In genomic region chr2:10501980-10502802, GRCh38 we compare ENCODE assay signal across 28 cellular contexts. TPM values are rescaled to one million over a fixed set of nuclear protein-coding genes. Genes with fewer than 3 reads are reported as not detected.
A peak's percentile ranks its signal among the peaks of the same experiment; 100 is the strongest.
DNase-seq lines count a peak whose midpoint lies in the region; FAIRE-seq and TF ChIP-seq lines count a peak whose summit lies in the region.
"Had no signal": no experiment of that assay in that cellular context is flagged by ENCODE, and none has a peak within 500 bp of the region (broad histone marks: within the 10 kb centered on the region; RNA-seq: fewer than 3 reads in every experiment).

No MANE protein-coding gene starts in this region.

- peaks cover 6% of the 10 kb centered on the region for H3F3A ChIP-seq in PC-9 (ENCODE audit: insufficient read depth, low read depth)

- no peak overlapping the region for H2AFZ ChIP-seq in H9 (ENCODE audit: low read length)
- no peak overlapping the region for H2AFZ ChIP-seq in PC-9

- no peak overlapping the region for H3K14ac ChIP-seq in H9 (ENCODE audit: insufficient read depth, low read length)

- H4K5ac ChIP-seq in H9 (ENCODE audit: insufficient read length, low read depth, low read length) = no peak overlapping the region

- H3K4me2 ChIP-seq in H9 (ENCODE audit: insufficient read depth, insufficient read length, low read length) (no peak overlapping the region), PC-9 (no peak overlapping the region)

- H3K9me3 ChIP-seq in H9 (ENCODE audit: control insufficient read depth, low read depth, low read length) (no peaks in the 10 kb centered on the region), kidney (ENCODE audit: control insufficient read depth in 1 of 2, low read length in 2 of 2) (no peaks in the 10 kb centered on the region), PC-9 (ENCODE audit: insufficient read depth, low read depth) (no peaks in the 10 kb centered on the region)
- H3K9me3 ChIP-seq: upper lobe of left lung had no signal

- no CpG with 5 or more reads among the region's 20 CpGs for WGBS in H9 (ENCODE audit: extremely low coverage, insufficient read length, low lambda C conversion rate)

- peak overlapping the region; percentile 25 for H3K27ac Mint-ChIP-seq in activated CD4-positive, alpha-beta T cell treated with anti-CD3 and anti-CD28 coated beads, Interleukin-2, amount 10 ng/mL, durations not matched to agents 7 days and 5 days
- H3K27ac Mint-ChIP-seq in H9 (peak overlapping the region in 2 of 3 experiments; percentile 13 to 90; a peak in 3 of 7 replicates), progenitor cell of endocrine pancreas (peak overlapping the region; percentile 73)
- H3K27ac Mint-ChIP-seq: activated naive CD4-positive, alpha-beta T cell treated with anti-CD3 and anti-CD28 coated beads for 36 hours; activated T-cell treated with anti-CD3 and anti-CD28 coated beads, Interleukin-2, amount 50 U/mL, for 24 hours; CD8-positive, alpha-beta T cell; dendritic cell treated with granulocyte-macrophage colony-stimulating factor and Interleukin-4, amounts not matched to agents 40 ng/mL and 50 ng/mL, for 4 days; HFFc6; WTC11 had no signal

- no peak overlapping the region for H4K8ac ChIP-seq in H9 (replicated peaks; ENCODE audit: insufficient read length, low read depth, low read length)

- H3K27me3 Mint-ChIP-seq in activated CD4-positive, alpha-beta T cell treated with anti-CD3 and anti-CD28 coated beads, Interleukin-2, amount 10 ng/mL, durations not matched to agents 7 days and 5 days = peaks cover 5% of the 10 kb centered on the region
- H3K27me3 Mint-ChIP-seq in H9 (ENCODE audit: low read depth) (peaks cover 3% of the 10 kb centered on the region; the same call in 1 of the 2 replicates), progenitor cell of endocrine pancreas (peaks cover 20% of the 10 kb centered on the region)

- no peak overlapping the region for H3K18ac ChIP-seq in H9 (ENCODE audit: insufficient read length, low read depth, low read length)

- intact Hi-C loops in kidney (cut with DNase I) (no loop called here), PC-9 (cut with micrococcal nuclease; ENCODE audit: unreplicated experiment) (no loop called here)

- H2BK12ac ChIP-seq in H9 (ENCODE audit: insufficient read length, low read depth, low read length) = no peak overlapping the region

- no peak overlapping the region for H2BK120ac ChIP-seq in H9 (ENCODE audit: low read depth, low read length, poor library complexity, severe bottlenecking)

- no peak for TF ChIP-seq CTCF in H9 (conservative IDR thresholded peaks at IDR 0.05)
- TF ChIP-seq CTCF in kidney (IDR thresholded peaks at IDR 0.05; ENCODE audit: borderline replicate concordance, extremely low read depth, insufficient read depth) = no peak
- no peak for TF ChIP-seq CTCF in progenitor cell of endocrine pancreas (IDR thresholded peaks at IDR 0.05; ENCODE audit: unreplicated experiment)
- no peak for TF ChIP-seq CTCF in PC-9 (conservative IDR thresholded peaks at IDR 0.05)

- H4K20me1 ChIP-seq in H9 (ENCODE audit: control insufficient read depth, insufficient read depth, insufficient read length) (no peaks in the 10 kb centered on the region), PC-9 (ENCODE audit: insufficient read depth) (peaks cover 7% of the 10 kb centered on the region; the same call in 1 of the 2 replicates)

- POLR2A ChIA-PET in activated CD4-positive, alpha-beta T cell treated with anti-CD3 and anti-CD28 coated beads, Interleukin-2, amount 10 ng/mL, durations not matched to agents 7 days and 5 days (lab: Charles Lee) = no interaction called here
- POLR2A ChIA-PET in PC-9 (lab: Charles Lee; ENCODE audit: unreplicated experiment) = no interaction called here

- no peak overlapping the region for H3K9ac ChIP-seq in H9 (ENCODE audit: extremely low read depth, insufficient read length, low read length)
- H3K9ac ChIP-seq in kidney (ENCODE audit: low read length in 2 of 2) = no peak overlapping the region

- H2AK5ac ChIP-seq in H9 (ENCODE audit: insufficient read length, low read length) = no peak overlapping the region

- no peaks in the 10 kb centered on the region for H3K27me3 ChIP-seq in H9 (ENCODE audit: insufficient read depth, low read length)
- no peaks in the 10 kb centered on the region for H3K27me3 ChIP-seq in PC-9 (ENCODE audit: insufficient read depth, low read depth)
- H3K27me3 ChIP-seq: upper lobe of left lung had no signal

- BruUV-seq in PC-9 (replicated peaks; lab: Mats Ljungman, UMichigan) = no TSS peak

- no peaks in the 10 kb centered on the region for H3K79me2 ChIP-seq in H9 (ENCODE audit: insufficient read depth, low read length)
- H3K79me2 ChIP-seq in PC-9 (ENCODE audit: low read depth) = no peaks in the 10 kb centered on the region

- H3K23me2 ChIP-seq in H9 (ENCODE audit: insufficient read length, low read depth, low read length, poor library complexity, severe bottlenecking) = no peaks in the 10 kb centered on the region

- no peak for DNase-seq in activated CD4-positive, alpha-beta T cell treated with anti-CD3 and anti-CD28 coated beads, Interleukin-2, amount 10 ng/mL, durations not matched to agents 7 days and 5 days
- DNase-seq in activated CD4-positive, alpha-beta T cell treated with anti-CD3 and anti-CD28 coated beads for 48 hours = no peak
- DNase-seq in H9 = no peak
- peak; percentile 43 for DNase-seq in kidney
- no peak for DNase-seq in progenitor cell of endocrine pancreas (ENCODE audit: low spot score, unreplicated experiment)
- no peak for DNase-seq in KG1 (lab: John Stamatoyannopoulos, UW)
- DNase-seq in PC-9 = no peak
- DNase-seq in DMS 273 (lab: John Stamatoyannopoulos, UW; ENCODE audit: unreplicated experiment) = no peak
- DNase-seq: activated CD4-positive, alpha-beta T cell treated with anti-CD3 and anti-CD28 coated beads, Interleukin-2, amount 50 U/mL, for 4 hours; activated naive CD4-positive, alpha-beta T cell treated with anti-CD3 and anti-CD28 coated beads for 36 hours; anterior cingulate cortex; HFFc6; Karpas-422; kidney glomerular epithelial cell; mammary epithelial cell; MV-4-11; NCI-H510A treated with DMSO at 0.1 percent for 48 hours; occipital lobe; PC-3; retina; SIG-M5 had no signal

- H3K9me3 Mint-ChIP-seq in activated CD4-positive, alpha-beta T cell treated with anti-CD3 and anti-CD28 coated beads, Interleukin-2, amount 10 ng/mL, durations not matched to agents 7 days and 5 days = no peaks in the 10 kb centered on the region
- H3K9me3 Mint-ChIP-seq in H9 = no peaks in the 10 kb centered on the region
- H3K9me3 Mint-ChIP-seq in progenitor cell of endocrine pancreas (ENCODE audit: low read depth) = no peaks in the 10 kb centered on the region
- H3K9me3 Mint-ChIP-seq: activated naive CD4-positive, alpha-beta T cell treated with anti-CD3 and anti-CD28 coated beads for 36 hours; activated T-cell treated with anti-CD3 and anti-CD28 coated beads, Interleukin-2, amount 50 U/mL, for 24 hours; CD8-positive, alpha-beta T cell; dendritic cell treated with granulocyte-macrophage colony-stimulating factor and Interleukin-4, amounts not matched to agents 40 ng/mL and 50 ng/mL, for 4 days; HFFc6; WTC11 had no signal

- no peak overlapping the region for H3K23ac ChIP-seq in H9 (ENCODE audit: insufficient read length, low read depth, low read length)

- H3K27ac ChIP-seq in H9 (ENCODE audit: insufficient read length, low read depth, low read length) = no peak overlapping the region
- H3K27ac ChIP-seq in kidney (ENCODE audit: low read depth in 2 of 2, low read length in 2 of 2) = no peak overlapping the region
- no peak overlapping the region for H3K27ac ChIP-seq in PC-9
- H3K27ac ChIP-seq: 22Rv1, upper lobe of left lung had no signal

- H3K4me3 ChIP-seq in kidney (ENCODE audit: low read length in 2 of 2) (no peak overlapping the region), PC-9 (no peak overlapping the region)
- H3K4me3 ChIP-seq: upper lobe of left lung had no signal

- no peak for FAIRE-seq in kidney (lab: Jason Lieb, UNC)
- FAIRE-seq: HTR-8/SVneo had no signal

- no peaks in the 10 kb centered on the region for H3K9me2 ChIP-seq in PC-9 (ENCODE audit: insufficient read depth)

- no peak overlapping the region for H4K91ac ChIP-seq in H9 (ENCODE audit: insufficient read length, low read depth, low read length)

- no peak overlapping the region for H3K4me3 Mint-ChIP-seq in activated CD4-positive, alpha-beta T cell treated with anti-CD3 and anti-CD28 coated beads, Interleukin-2, amount 10 ng/mL, durations not matched to agents 7 days and 5 days
- H3K4me3 Mint-ChIP-seq in H9 = no peak overlapping the region
- no peak overlapping the region for H3K4me3 Mint-ChIP-seq in progenitor cell of endocrine pancreas (ENCODE audit: low read depth)
- H3K4me3 Mint-ChIP-seq: activated naive CD4-positive, alpha-beta T cell treated with anti-CD3 and anti-CD28 coated beads for 36 hours; activated T-cell treated with anti-CD3 and anti-CD28 coated beads, Interleukin-2, amount 50 U/mL, for 24 hours; CD8-positive, alpha-beta T cell; dendritic cell treated with granulocyte-macrophage colony-stimulating factor and Interleukin-4, amounts not matched to agents 40 ng/mL and 50 ng/mL, for 4 days; HFFc6; WTC11 had no signal

- H2BK20ac ChIP-seq in H9 (ENCODE audit: low read depth, low read length, poor library complexity, severe bottlenecking) = no peak overlapping the region

- H3T11ph ChIP-seq in H9 (ENCODE audit: low read length) = no peak overlapping the region

- CTCF ChIA-PET in activated CD4-positive, alpha-beta T cell treated with anti-CD3 and anti-CD28 coated beads, Interleukin-2, amount 10 ng/mL, durations not matched to agents 7 days and 5 days (lab: Charles Lee) = interaction anchor here (0.7 kb wide), 1 partner anchor 408 kb away, joined by 3 read pairs; no protein-coding TSS in a partner anchor
- CTCF ChIA-PET in PC-9 (lab: Charles Lee) = no interaction called here

- H3K4me1 ChIP-seq in H9 (ENCODE audit: insufficient read depth, low read length) (no peaks in the 10 kb centered on the region), kidney (ENCODE audit: control insufficient read depth in 1 of 2, insufficient read depth in 1 of 2, low read depth in 1 of 2, low read length in 2 of 2) (peaks cover 0 to 5% of the 10 kb centered on the region in 2 donors), PC-9 (replicated peaks; ENCODE audit: insufficient read depth) (peaks cover 11% of the 10 kb centered on the region)

- peak overlapping the region; percentile 38 for H3K56ac ChIP-seq in H9 (ENCODE audit: insufficient read length, low read depth, low read length)

- H3K4ac ChIP-seq in H9 (ENCODE audit: low read depth, low read length) = no peak overlapping the region

- H2BK15ac ChIP-seq in H9 (ENCODE audit: low read depth, low read length) = no peak overlapping the region

- no peak overlapping the region for H2BK5ac ChIP-seq in H9 (ENCODE audit: insufficient read length, low read length)

- no peaks in the 10 kb centered on the region for H3K36me3 ChIP-seq in kidney (ENCODE audit: control insufficient read depth in 1 of 2, insufficient read depth in 2 of 2, low read length in 2 of 2)
- no peaks in the 10 kb centered on the region for H3K36me3 ChIP-seq in PC-9 (ENCODE audit: low read depth)
- H3K36me3 ChIP-seq: upper lobe of left lung had no signal

- H3K4me1 Mint-ChIP-seq in activated CD4-positive, alpha-beta T cell treated with anti-CD3 and anti-CD28 coated beads, Interleukin-2, amount 10 ng/mL, durations not matched to agents 7 days and 5 days = peaks cover 3% of the 10 kb centered on the region
- H3K4me1 Mint-ChIP-seq in H9 = peaks cover 7% of the 10 kb centered on the region in 2 experiments; a peak in 3 of 4 replicates
- peaks cover 10% of the 10 kb centered on the region for H3K4me1 Mint-ChIP-seq in progenitor cell of endocrine pancreas (ENCODE audit: low read depth)

- no peaks in the 10 kb centered on the region for H3K79me1 ChIP-seq in H9 (ENCODE audit: insufficient read depth, low read depth, low read length, poor library complexity, severe bottlenecking)

- H3K36me3 Mint-ChIP-seq in activated CD4-positive, alpha-beta T cell treated with anti-CD3 and anti-CD28 coated beads, Interleukin-2, amount 10 ng/mL, durations not matched to agents 7 days and 5 days (ENCODE audit: low read depth) = no peaks in the 10 kb centered on the region
- H3K36me3 Mint-ChIP-seq in H9 (ENCODE audit: insufficient read depth in 1 of 3, low read depth in 3 of 3) (no peaks in the 10 kb centered on the region; a peak in 1 of 7 replicates), progenitor cell of endocrine pancreas (ENCODE audit: insufficient read depth) (no peaks in the 10 kb centered on the region)
- H3K36me3 Mint-ChIP-seq: CD8-positive, alpha-beta T cell; WTC11 had no signal

RNA-seq across cellular contexts. Expression of gene ODC1, which starts 54.1 kb away (rescaled TPM):
- total RNA-seq in activated CD4-positive, alpha-beta T cell treated with anti-CD3 and anti-CD28 coated beads, Interleukin-2, amount 10 ng/mL, durations not matched to agents 7 days and 5 days = 10 to 100 TPM; 47.1 to 50.3 TPM
- 46.5 and 48.3 TPM in 2 replicates for total RNA-seq in H9 (2021)
- total RNA-seq in kidney = 97.5 TPM
- 94.4 TPM for polyA plus RNA-seq in kidney (ENCODE audit: insufficient read depth, low read depth, low replicate concordance)
- total RNA-seq in progenitor cell of endocrine pancreas = 252 and 273 TPM in 2 replicates
- 39.9 and 40.5 TPM in 2 replicates for total RNA-seq in PC-9 (2021)
